In genomic region chr15:96403071-96403470, GRCh38 we compare ENCODE assay signal across 25 cellular contexts.
"Had no signal": no experiment of that assay in that cellular context is flagged by ENCODE, and none has a peak within 500 bp of the region (broad histone marks: within the 10 kb centered on the region; RNA-seq: fewer than 3 reads in every experiment).

No MANE protein-coding gene starts in this region.

- H3K36me3 Mint-ChIP-seq: memory B cell, natural killer cell had no signal

- H3K27me3 ChIP-seq: right atrium auricular region had no signal

- H3K4me1 Mint-ChIP-seq: memory B cell; natural killer cell; stimulated activated naive CD8-positive, alpha-beta T cell treated with anti-CD3 and anti-CD28 coated beads, Interleukin-15, amount 100 ng/mL, for 72 hours had no signal

- H3K4me3 ChIP-seq: dorsolateral prefrontal cortex, gastrocnemius medialis, heart left ventricle, hepatocyte, lung, prostate gland, right atrium auricular region, smooth muscle cell, suprapubic skin, transverse colon had no signal

- H3K27ac ChIP-seq: dorsolateral prefrontal cortex, gastrocnemius medialis, heart left ventricle, hepatocyte, prostate gland, right atrium auricular region, suprapubic skin, transverse colon had no signal

- H3K9me3 Mint-ChIP-seq: memory B cell; natural killer cell; neural crest cell; stimulated activated naive CD8-positive, alpha-beta T cell treated with anti-CD3 and anti-CD28 coated beads, Interleukin-15, amount 100 ng/mL, for 72 hours had no signal

- H3K27ac Mint-ChIP-seq: memory B cell; natural killer cell; stimulated activated naive CD8-positive, alpha-beta T cell treated with anti-CD3 and anti-CD28 coated beads, Interleukin-15, amount 100 ng/mL, for 72 hours had no signal

- H3K9me3 ChIP-seq: gastrocnemius medialis, heart left ventricle, prostate gland, right atrium auricular region, suprapubic skin, transverse colon had no signal

- DNase-seq: cerebellar nuclear complex; dorsolateral prefrontal cortex; effector CD4-positive, alpha-beta T cell; erythroblast; gastrocnemius medialis; heart left ventricle; kidney; natural killer cell; stimulated activated CD4-positive, alpha-beta T cell treated with anti-CD3 and anti-CD28 coated beads, Interleukin-12 subunit alpha, Interleukin-12 subunit beta, amount 100 ng/mL, for 4 hours; stimulated activated CD4-positive, alpha-beta T cell treated with anti-CD3 and anti-CD28 coated beads, Interleukin-1b, Interleukin-23, amount 100 ng/mL, for 48 hours; stimulated activated CD4-positive, alpha-beta T cell treated with anti-CD3 and anti-CD28 coated beads, Interleukin-4, amount 100 ng/mL, for 1 hour; stimulated activated CD8-positive, alpha-beta memory T cell treated with anti-CD3 and anti-CD28 coated beads, Interleukin-4, amount 100 ng/mL, for 48 hours; stimulated activated naive CD4-positive, alpha-beta T cell; stimulated activated naive CD8-positive, alpha-beta T cell treated with anti-CD3 and anti-CD28 coated beads, Interleukin-15, amount 100 ng/mL, for 72 hours; transverse colon had no signal

- H3K4me3 Mint-ChIP-seq: memory B cell; natural killer cell; neural crest cell; stimulated activated naive CD8-positive, alpha-beta T cell treated with anti-CD3 and anti-CD28 coated beads, Interleukin-15, amount 100 ng/mL, for 72 hours had no signal

- H3K36me3 ChIP-seq: gastrocnemius medialis, heart left ventricle, prostate gland, right atrium auricular region, suprapubic skin, transverse colon had no signal

- H3K4me1 ChIP-seq: gastrocnemius medialis, heart left ventricle, prostate gland, right atrium auricular region, suprapubic skin, transverse colon had no signal

- ATAC-seq: gastrocnemius medialis; heart left ventricle; left lobe of liver; natural killer cell; sciatic nerve; stimulated activated naive CD8-positive, alpha-beta T cell treated with anti-CD3 and anti-CD28 coated beads, Interleukin-15, amount 100 ng/mL, for 72 hours had no signal
